Comparison of ENCODE assay signal across 3 cellular contexts in genomic region chr2:197377670-197378069, GRCh38.
TF ChIP-seq lines count a peak whose summit lies in the region.

No MANE protein-coding gene starts in this region.

TF ChIP-seq in SK-N-SH, 30 proteins besides CTCF, POLR2A, EP300 and RAD21 (continued from another document):
- no peak for TF ChIP-seq REST (IDR thresholded peaks at IDR 0.05; ENCODE audit: low read depth, low read length)
- no peak for TF ChIP-seq POLR2AphosphoS5 (IDR thresholded peaks at IDR 0.05; ENCODE audit: low read depth, low read length)
- no peak for TF ChIP-seq GABPA (IDR thresholded peaks at IDR 0.05; ENCODE audit: low read depth)
- no peak for TF ChIP-seq FOXJ3 (CRISPR knock-in tag; IDR thresholded peaks at IDR 0.05)
- TF ChIP-seq RCOR1 (IDR thresholded peaks at IDR 0.05; ENCODE audit: low read length) = no peak
- TF ChIP-seq FOSL2 (IDR thresholded peaks at IDR 0.05; ENCODE audit: borderline replicate concordance, low read depth) = no peak
- no peak for TF ChIP-seq ZBTB33 (IDR thresholded peaks at IDR 0.05; ENCODE audit: borderline replicate concordance, low read depth)
- no peak for TF ChIP-seq SMC3 (IDR thresholded peaks at IDR 0.05; ENCODE audit: low read depth, low read length)
- no peak for TF ChIP-seq JUND (IDR thresholded peaks at IDR 0.05)
- TF ChIP-seq YY1 (IDR thresholded peaks at IDR 0.05; ENCODE audit: low read depth) = no peak
- no peak for TF ChIP-seq RFX5 (IDR thresholded peaks at IDR 0.05; ENCODE audit: low read length)
- TF ChIP-seq TAF1 (IDR thresholded peaks at IDR 0.05; ENCODE audit: borderline replicate concordance, low read depth, low read length) = no peak
- TF ChIP-seq, protein P1, sequence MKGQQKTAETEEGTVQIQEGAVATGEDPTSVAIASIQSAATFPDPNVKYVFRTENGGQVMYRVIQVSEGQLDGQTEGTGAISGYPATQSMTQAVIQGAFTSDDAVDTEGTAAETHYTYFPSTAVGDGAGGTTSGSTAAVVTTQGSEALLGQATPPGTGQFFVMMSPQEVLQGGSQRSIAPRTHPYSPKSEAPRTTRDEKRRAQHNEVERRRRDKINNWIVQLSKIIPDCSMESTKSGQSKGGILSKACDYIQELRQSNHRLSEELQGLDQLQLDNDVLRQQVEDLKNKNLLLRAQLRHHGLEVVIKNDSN (IDR thresholded peaks at IDR 0.05; ENCODE audit: borderline replicate concordance, low read depth) = no peak
- no peak for TF ChIP-seq EZH2phosphoT487 (IDR thresholded peaks at IDR 0.05; ENCODE audit: borderline replicate concordance, low read depth)
- TF ChIP-seq TCF12 (IDR thresholded peaks at IDR 0.05) = no peak
- TF ChIP-seq ELF1 (IDR thresholded peaks at IDR 0.05) = no peak
TF ChIP-seq in SK-N-SH: peak in this region for 0.

TF ChIP-seq in SK-N-SH treated with all-trans-retinoic acid at 6 μM for 48 hours, 23 proteins besides CTCF, POLR2A, EP300 and RAD21 (continued from another document):
- TF ChIP-seq POU6F1 (CRISPR knock-in tag; IDR thresholded peaks at IDR 0.05; ENCODE audit: borderline replicate concordance, low read depth) (no peak), TSHZ2 (CRISPR knock-in tag; IDR thresholded peaks at IDR 0.05) (no peak)

TF ChIP-seq in GM12878, 131 proteins besides CTCF, POLR2A, EP300 and RAD21 (continued from another document):
- TF ChIP-seq RCOR1 (conservative IDR thresholded peaks at IDR 0.05; ENCODE audit: low read depth, low read length) (no peak), BRCA1 (IDR thresholded peaks at IDR 0.05; ENCODE audit: low read depth, low read length) (no peak), EZH2 (IDR thresholded peaks at IDR 0.05; ENCODE audit: borderline replicate concordance, control insufficient read depth, low read depth, low read length) (no peak), ZNF622 (IDR thresholded peaks at IDR 0.05) (no peak), PAX5 (IDR thresholded peaks at IDR 0.05; ENCODE audit: borderline replicate concordance, low read depth, low read length) (no peak), RBBP5 (conservative IDR thresholded peaks at IDR 0.05) (no peak), ATF2 (IDR thresholded peaks at IDR 0.05; ENCODE audit: low read length) (0 out of 2 replicates have a peak, but pooled peaks have one; percentile 12), NFIC (IDR thresholded peaks at IDR 0.05; ENCODE audit: low read depth, low read length) (0 out of 2 replicates have a peak, but pooled peaks have one; percentile 26), LARP7 (IDR thresholded peaks at IDR 0.05) (no peak), ZNF217 (IDR thresholded peaks at IDR 0.05) (no peak), HSF1 (IDR thresholded peaks at IDR 0.05; ENCODE audit: low read depth, low read length) (no peak), ZBTB11 (CRISPR knock-in tag; IDR thresholded peaks at IDR 0.05) (no peak), FOXM1 (IDR thresholded peaks at IDR 0.05; ENCODE audit: low read depth, low read length) (no peak), STAT1 (conservative IDR thresholded peaks at IDR 0.05) (no peak), POU2F2 (IDR thresholded peaks at IDR 0.05; ENCODE audit: borderline replicate concordance, low read depth, low read length) (no peak), KDM1A (IDR thresholded peaks at IDR 0.05; ENCODE audit: borderline replicate concordance) (no peak), SPI1 (IDR thresholded peaks at IDR 0.05; ENCODE audit: borderline replicate concordance, insufficient read depth, low read depth, low read length) (no peak), NFXL1 (IDR thresholded peaks at IDR 0.05; ENCODE audit: borderline replicate concordance) (no peak), TBL1XR1 (IDR thresholded peaks at IDR 0.05; ENCODE audit: low read depth, low read length) (no peak), IKZF2 (IDR thresholded peaks at IDR 0.05) (0 out of 4 replicates have a peak, but pooled peaks of 1 of the 2 experiments have one; percentile 10), ELK1 (IDR thresholded peaks at IDR 0.05; ENCODE audit: low read depth, low read length) (no peak), MEF2B (IDR thresholded peaks at IDR 0.05; ENCODE audit: partially characterized antibody, poor library complexity, severe bottlenecking) (no peak), BHLHE40 (IDR thresholded peaks at IDR 0.05; ENCODE audit: borderline replicate concordance in 1 of 2, low read depth in 2 of 2, low read length in 1 of 2) (no peak), MTA2 (IDR thresholded peaks at IDR 0.05; ENCODE audit: low read depth) (no peak), HCFC1 (IDR thresholded peaks at IDR 0.05; ENCODE audit: low read length) (no peak)
- TF ChIP-seq, protein P2, sequence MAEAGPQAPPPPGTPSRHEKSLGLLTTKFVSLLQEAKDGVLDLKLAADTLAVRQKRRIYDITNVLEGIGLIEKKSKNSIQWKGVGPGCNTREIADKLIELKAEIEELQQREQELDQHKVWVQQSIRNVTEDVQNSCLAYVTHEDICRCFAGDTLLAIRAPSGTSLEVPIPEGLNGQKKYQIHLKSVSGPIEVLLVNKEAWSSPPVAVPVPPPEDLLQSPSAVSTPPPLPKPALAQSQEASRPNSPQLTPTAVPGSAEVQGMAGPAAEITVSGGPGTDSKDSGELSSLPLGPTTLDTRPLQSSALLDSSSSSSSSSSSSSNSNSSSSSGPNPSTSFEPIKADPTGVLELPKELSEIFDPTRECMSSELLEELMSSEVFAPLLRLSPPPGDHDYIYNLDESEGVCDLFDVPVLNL (IDR thresholded peaks at IDR 0.05; ENCODE audit: low read depth, low read length) = no peak
- TF ChIP-seq, protein P3, sequence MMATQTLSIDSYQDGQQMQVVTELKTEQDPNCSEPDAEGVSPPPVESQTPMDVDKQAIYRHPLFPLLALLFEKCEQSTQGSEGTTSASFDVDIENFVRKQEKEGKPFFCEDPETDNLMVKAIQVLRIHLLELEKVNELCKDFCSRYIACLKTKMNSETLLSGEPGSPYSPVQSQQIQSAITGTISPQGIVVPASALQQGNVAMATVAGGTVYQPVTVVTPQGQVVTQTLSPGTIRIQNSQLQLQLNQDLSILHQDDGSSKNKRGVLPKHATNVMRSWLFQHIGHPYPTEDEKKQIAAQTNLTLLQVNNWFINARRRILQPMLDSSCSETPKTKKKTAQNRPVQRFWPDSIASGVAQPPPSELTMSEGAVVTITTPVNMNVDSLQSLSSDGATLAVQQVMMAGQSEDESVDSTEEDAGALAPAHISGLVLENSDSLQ (IDR thresholded peaks at IDR 0.05) = no peak
